8 cellular contexts compared by ENCODE assay signal in the genomic region with DNA sequence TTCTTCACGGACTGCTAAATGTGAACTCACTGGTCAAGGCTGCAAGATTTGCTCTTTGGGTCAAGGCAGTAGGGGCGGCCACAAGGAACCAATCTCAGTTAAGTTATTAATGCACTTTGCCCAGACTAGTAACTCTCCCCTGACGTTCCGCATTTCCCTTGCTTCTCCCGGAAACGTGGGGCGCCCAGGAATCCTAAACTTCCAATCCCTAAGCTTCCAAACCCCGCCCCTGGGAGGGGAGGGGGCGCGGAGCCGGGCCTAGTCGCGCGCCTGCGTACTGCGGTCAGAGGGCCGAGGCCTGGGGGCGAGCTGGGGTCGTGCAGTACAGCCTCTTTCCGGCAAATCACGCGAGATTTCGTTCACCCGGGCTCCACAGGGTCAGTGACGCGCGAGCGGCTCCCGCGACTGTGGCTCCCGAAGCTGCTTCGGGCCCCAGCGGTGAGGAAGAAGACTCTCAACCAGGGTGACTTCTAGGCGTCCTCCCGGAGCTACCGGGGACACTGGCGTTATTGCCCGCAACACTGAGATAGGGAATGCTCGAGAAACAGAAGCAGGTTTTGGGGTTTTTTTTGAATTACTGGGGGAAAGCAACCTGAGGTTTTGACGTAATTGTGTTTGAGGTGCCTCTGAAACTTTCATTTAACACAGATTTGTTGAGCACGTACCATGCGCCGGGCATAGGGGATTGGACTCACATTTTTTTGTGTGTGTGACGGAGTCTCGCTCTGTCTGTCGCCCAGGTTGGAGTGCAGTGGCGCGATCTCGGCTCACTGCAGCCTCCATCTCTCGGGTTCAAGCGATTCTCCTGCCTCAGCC. TPM values are rescaled to one million over a fixed set of nuclear protein-coding genes. Genes with fewer than 3 reads are reported as not detected.
DNase-seq lines count a peak whose midpoint lies in the region; ATAC-seq and TF ChIP-seq lines count a peak whose summit lies in the region.

A gene (plus strand): TSS at position 265 of the 816 bp plus-strand sequence. CDS start 7,032 bp downstream, outside the sequence.

- H3K9ac ChIP-seq in BLaER1 treated with 17β-estradiol and CSF1 and Interleukin-3, amounts not matched to agents 10 nM and 100 nM = peak within 1 kb of the TSS; percentile 78 to 90 (median 85)
- H3K9ac ChIP-seq in liver (ENCODE audit: low read depth in 1 of 2, low read length in 2 of 2) = peak within 1 kb of the TSS; percentile 93 to 98

- ATAC-seq in GM19372 (IDR thresholded peaks at IDR 0.05; ENCODE audit: low read depth, unreplicated experiment) (peak; percentile 89), HG03565 (IDR thresholded peaks at IDR 0.05; ENCODE audit: unreplicated experiment) (peak; percentile 61)

- TF ChIP-seq RAD21 in liver (IDR thresholded peaks at IDR 0.05) = peak; percentile 44 to 60

- no peaks in the 10 kb centered on the region for H3K36me3 ChIP-seq in BLaER1 treated with 17β-estradiol and CSF1 and Interleukin-3, amounts not matched to agents 10 nM and 100 nM
- H3K36me3 ChIP-seq in liver (ENCODE audit: control insufficient read depth in 4 of 4, insufficient read depth in 3 of 4, low read depth in 1 of 4, low read length in 3 of 4) = peaks cover 0 to 2% (median 0%) of the 10 kb centered on the region in 4 donors

- no peaks in the 10 kb centered on the region for H3K9me3 ChIP-seq in BLaER1 treated with 17β-estradiol and CSF1 and Interleukin-3, amounts not matched to agents 10 nM and 100 nM (replicated peaks in 1 of 11)
- no peaks in the 10 kb centered on the region for H3K9me3 ChIP-seq in liver (ENCODE audit: control insufficient read depth in 4 of 4, low read length in 3 of 4)

- H3K4me2 ChIP-seq in BLaER1 treated with 17β-estradiol and CSF1 and Interleukin-3, amounts not matched to agents 10 nM and 100 nM = peak within 1 kb of the TSS; percentile 76 to 92 (median 86)

- peak within 1 kb of the TSS; percentile 79 to 93 (median 86) for H3K27ac ChIP-seq in BLaER1 treated with 17β-estradiol and CSF1 and Interleukin-3, amounts not matched to agents 10 nM and 100 nM
- peak within 1 kb of the TSS; percentile 88 to 97 for H3K27ac ChIP-seq in liver (ENCODE audit: low read depth in 1 of 2, low read length in 2 of 2)

- H3K4me3 ChIP-seq in BLaER1 treated with 17β-estradiol and CSF1 and Interleukin-3, amounts not matched to agents 10 nM and 100 nM = peak within 1 kb of the TSS; percentile 53 to 75 (median 64)
- H3K4me3 ChIP-seq in liver (ENCODE audit: low read depth in 1 of 3, low read length in 3 of 3) = peak within 1 kb of the TSS; percentile 65 to 95 (median 78)

- DNase-seq in NCI-H774 (lab: John Stamatoyannopoulos, UW) (peak; percentile 73), dermis microvascular lymphatic vessel endothelial cell (ENCODE audit: low read depth in 2 of 2) (peak; percentile 90 to 94)
- peak; percentile 88 to 91 for DNase-seq in activated CD4-positive, alpha-beta T cell treated with anti-CD3 and anti-CD28 coated beads, Interleukin-2, amount 50 U/mL, for 48 hours
- DNase-seq in stimulated activated CD4-positive, alpha-beta T cell treated with anti-CD3 and anti-CD28 coated beads, Interleukin-4, amount 100 ng/mL, for 1 hour = peak; percentile 86

- peak; percentile 3 for TF ChIP-seq CTCF in liver (IDR thresholded peaks at IDR 0.05; ENCODE audit: low read depth, low read length, missing input control)

- no peaks in the 10 kb centered on the region; a peak in 1 of 22 replicates for H3K27me3 ChIP-seq in BLaER1 treated with 17β-estradiol and CSF1 and Interleukin-3, amounts not matched to agents 10 nM and 100 nM
- H3K27me3 ChIP-seq in liver (ENCODE audit: control insufficient read depth in 4 of 4, insufficient read depth in 4 of 4, low read length in 3 of 4) = no peaks in the 10 kb centered on the region

- peaks cover 10 to 32% (median 21%) of the 10 kb centered on the region in 10 experiments; a peak in 19 of 20 replicates for H3K4me1 ChIP-seq in BLaER1 treated with 17β-estradiol and CSF1 and Interleukin-3, amounts not matched to agents 10 nM and 100 nM
- peaks cover 0 to 11% (median 3%) of the 10 kb centered on the region in 4 donors for H3K4me1 ChIP-seq in liver (ENCODE audit: control insufficient read depth in 4 of 4, insufficient read depth in 4 of 4, low read length in 3 of 4)

- under 1% methylated on average over 51 of the region's 51 CpGs for WGBS in liver

- H4K20me1 ChIP-seq in BLaER1 treated with 17β-estradiol and CSF1 and Interleukin-3, amounts not matched to agents 10 nM and 100 nM = no peaks in the 10 kb centered on the region

TF ChIP-seq in liver, 16 proteins besides CTCF, POLR2A, EP300 and RAD21:
- TF ChIP-seq TAF1 (conservative IDR thresholded peaks at IDR 0.05) = peak; percentile 11
- TF ChIP-seq GABPA (IDR thresholded peaks at IDR 0.05 in 1 of 2, conservative IDR thresholded peaks at IDR 0.05 in 1 of 2) = peak; percentile 36 to 83
- peak; percentile 65 for TF ChIP-seq NR2F2 (IDR thresholded peaks at IDR 0.05)
- peak; percentile 87 for TF ChIP-seq YY1 (IDR thresholded peaks at IDR 0.05)
- TF ChIP-seq, protein P1, sequence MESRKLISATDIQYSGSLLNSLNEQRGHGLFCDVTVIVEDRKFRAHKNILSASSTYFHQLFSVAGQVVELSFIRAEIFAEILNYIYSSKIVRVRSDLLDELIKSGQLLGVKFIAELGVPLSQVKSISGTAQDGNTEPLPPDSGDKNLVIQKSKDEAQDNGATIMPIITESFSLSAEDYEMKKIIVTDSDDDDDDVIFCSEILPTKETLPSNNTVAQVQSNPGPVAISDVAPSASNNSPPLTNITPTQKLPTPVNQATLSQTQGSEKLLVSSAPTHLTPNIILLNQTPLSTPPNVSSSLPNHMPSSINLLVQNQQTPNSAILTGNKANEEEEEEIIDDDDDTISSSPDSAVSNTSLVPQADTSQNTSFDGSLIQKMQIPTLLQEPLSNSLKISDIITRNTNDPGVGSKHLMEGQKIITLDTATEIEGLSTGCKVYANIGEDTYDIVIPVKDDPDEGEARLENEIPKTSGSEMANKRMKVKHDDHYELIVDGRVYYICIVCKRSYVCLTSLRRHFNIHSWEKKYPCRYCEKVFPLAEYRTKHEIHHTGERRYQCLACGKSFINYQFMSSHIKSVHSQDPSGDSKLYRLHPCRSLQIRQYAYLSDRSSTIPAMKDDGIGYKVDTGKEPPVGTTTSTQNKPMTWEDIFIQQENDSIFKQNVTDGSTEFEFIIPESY (IDR thresholded peaks at IDR 0.05) = peak; percentile 98
- TF ChIP-seq JUND (IDR thresholded peaks at IDR 0.05) = peak; percentile 52 to 74
- TF ChIP-seq FOXA1 (IDR thresholded peaks at IDR 0.05) = no peak
- TF ChIP-seq, protein P2, sequence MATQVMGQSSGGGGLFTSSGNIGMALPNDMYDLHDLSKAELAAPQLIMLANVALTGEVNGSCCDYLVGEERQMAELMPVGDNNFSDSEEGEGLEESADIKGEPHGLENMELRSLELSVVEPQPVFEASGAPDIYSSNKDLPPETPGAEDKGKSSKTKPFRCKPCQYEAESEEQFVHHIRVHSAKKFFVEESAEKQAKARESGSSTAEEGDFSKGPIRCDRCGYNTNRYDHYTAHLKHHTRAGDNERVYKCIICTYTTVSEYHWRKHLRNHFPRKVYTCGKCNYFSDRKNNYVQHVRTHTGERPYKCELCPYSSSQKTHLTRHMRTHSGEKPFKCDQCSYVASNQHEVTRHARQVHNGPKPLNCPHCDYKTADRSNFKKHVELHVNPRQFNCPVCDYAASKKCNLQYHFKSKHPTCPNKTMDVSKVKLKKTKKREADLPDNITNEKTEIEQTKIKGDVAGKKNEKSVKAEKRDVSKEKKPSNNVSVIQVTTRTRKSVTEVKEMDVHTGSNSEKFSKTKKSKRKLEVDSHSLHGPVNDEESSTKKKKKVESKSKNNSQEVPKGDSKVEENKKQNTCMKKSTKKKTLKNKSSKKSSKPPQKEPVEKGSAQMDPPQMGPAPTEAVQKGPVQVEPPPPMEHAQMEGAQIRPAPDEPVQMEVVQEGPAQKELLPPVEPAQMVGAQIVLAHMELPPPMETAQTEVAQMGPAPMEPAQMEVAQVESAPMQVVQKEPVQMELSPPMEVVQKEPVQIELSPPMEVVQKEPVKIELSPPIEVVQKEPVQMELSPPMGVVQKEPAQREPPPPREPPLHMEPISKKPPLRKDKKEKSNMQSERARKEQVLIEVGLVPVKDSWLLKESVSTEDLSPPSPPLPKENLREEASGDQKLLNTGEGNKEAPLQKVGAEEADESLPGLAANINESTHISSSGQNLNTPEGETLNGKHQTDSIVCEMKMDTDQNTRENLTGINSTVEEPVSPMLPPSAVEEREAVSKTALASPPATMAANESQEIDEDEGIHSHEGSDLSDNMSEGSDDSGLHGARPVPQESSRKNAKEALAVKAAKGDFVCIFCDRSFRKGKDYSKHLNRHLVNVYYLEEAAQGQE (IDR thresholded peaks at IDR 0.05) = peak; percentile 85
- TF ChIP-seq, protein P3, sequence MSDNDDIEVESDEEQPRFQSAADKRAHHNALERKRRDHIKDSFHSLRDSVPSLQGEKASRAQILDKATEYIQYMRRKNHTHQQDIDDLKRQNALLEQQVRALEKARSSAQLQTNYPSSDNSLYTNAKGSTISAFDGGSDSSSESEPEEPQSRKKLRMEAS (IDR thresholded peaks at IDR 0.05) = peak; percentile 97
- TF ChIP-seq SP1 (IDR thresholded peaks at IDR 0.05) = peak; percentile 91
- TF ChIP-seq HNF4G (IDR thresholded peaks at IDR 0.05) = peak; percentile 79
- TF ChIP-seq HNF4A (conservative IDR thresholded peaks at IDR 0.05) = peak; percentile 85 to 90
- TF ChIP-seq FOXA2 (IDR thresholded peaks at IDR 0.05) = no peak
- TF ChIP-seq EGR1 (IDR thresholded peaks at IDR 0.05; ENCODE audit: low read depth in 2 of 2) = peak; percentile 72 to 93
- TF ChIP-seq, protein P4, sequence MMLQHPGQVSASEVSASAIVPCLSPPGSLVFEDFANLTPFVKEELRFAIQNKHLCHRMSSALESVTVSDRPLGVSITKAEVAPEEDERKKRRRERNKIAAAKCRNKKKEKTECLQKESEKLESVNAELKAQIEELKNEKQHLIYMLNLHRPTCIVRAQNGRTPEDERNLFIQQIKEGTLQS (IDR thresholded peaks at IDR 0.05) = no peak
- peak; percentile 79 to 80 for TF ChIP-seq RXRA (IDR thresholded peaks at IDR 0.05)

RNA-seq across cellular contexts. Expression of the gene that starts here (rescaled TPM):
- total RNA-seq in dermis microvascular lymphatic vessel endothelial cell = 0.76 and 1.7 TPM in 2 replicates
- 1 to 10 TPM; 4.2 to 9.5 TPM for total RNA-seq in liver
- polyA plus RNA-seq in liver = 1 to 10 TPM; 6.4 to 9.4 TPM

Comparison
In these comparisons a context has a peak if more than half of its experiments do, and no peak if none do; other contexts are left out.
1. Peak in every context shown above with its lines: DNase-seq, ATAC-seq, H3K4me3 ChIP-seq and H3K27ac ChIP-seq.